21 cellular contexts compared by ENCODE assay signal in the genomic region with DNA sequence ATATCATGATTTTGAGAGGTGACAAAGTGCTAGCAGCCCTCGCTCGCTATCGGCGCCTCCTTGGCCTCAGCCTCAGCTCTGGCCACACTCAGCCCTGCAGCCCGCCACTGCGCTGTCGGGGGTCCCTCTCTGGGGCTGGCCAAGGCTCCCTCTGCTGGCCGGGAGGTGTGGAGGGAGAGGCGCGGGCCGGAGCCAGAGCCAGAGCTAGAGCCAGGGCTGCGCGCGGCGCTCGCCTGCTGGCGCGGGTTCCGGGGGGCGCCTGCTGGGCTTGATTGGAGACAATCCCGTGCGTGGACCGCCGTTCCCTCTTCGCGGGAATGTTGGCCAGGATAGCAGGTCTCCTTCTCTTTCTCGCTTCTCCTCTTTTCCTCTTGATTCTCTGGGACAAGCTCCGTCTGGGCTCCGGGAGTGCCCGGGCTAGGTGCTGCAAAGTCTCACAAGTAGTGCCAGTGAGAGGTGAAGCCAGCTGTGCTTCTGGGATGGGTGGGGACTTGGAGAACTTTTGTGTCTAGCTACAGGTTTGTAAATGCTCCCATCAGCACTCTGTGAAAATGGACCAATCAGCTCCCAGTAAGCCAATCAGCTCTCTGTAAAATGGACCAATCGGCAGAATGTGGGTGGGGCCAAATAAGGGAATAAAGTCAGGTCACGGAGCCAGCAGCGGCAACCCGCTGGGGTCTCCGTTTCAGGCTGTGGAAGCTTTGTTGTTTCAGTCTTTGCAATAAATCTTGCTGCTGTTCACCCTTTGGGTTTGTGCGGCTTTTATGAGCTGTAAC. TPM values are rescaled to one million over a fixed set of nuclear protein-coding genes. Genes with fewer than 3 reads are reported as not detected.
DNase-seq lines count a peak whose midpoint lies in the region; ATAC-seq and TF ChIP-seq lines count a peak whose summit lies in the region.
"Had no signal": no experiment of that assay in that cellular context is flagged by ENCODE, and none has a peak within 500 bp of the region (broad histone marks: within the 10 kb centered on the region; RNA-seq: fewer than 3 reads in every experiment).

No MANE protein-coding gene starts in this region.

- H3K4me1 Mint-ChIP-seq in activated naive CD4-positive, alpha-beta T cell treated with anti-CD3 and anti-CD28 coated beads, Interleukin-2, amount 10 ng/mL, durations not matched to agents 7 days and 5 days = peaks cover 13% of the 10 kb centered on the region
- H3K4me1 Mint-ChIP-seq: CD8-positive, alpha-beta memory T cell; naive thymus-derived CD8-positive, alpha-beta T cell had no signal

- in situ Hi-C loops in SK-MEL-5 (cut with HindIII; ENCODE audit: low pct_unique_long_range_greater_than_20kb, low sequenced_read_pairs) = no loop called here

- peaks cover 6 to 7% of the 10 kb centered on the region in 2 donors for H3K36me3 Mint-ChIP-seq in activated naive CD4-positive, alpha-beta T cell treated with anti-CD3 and anti-CD28 coated beads, Interleukin-2, amount 50 U/mL, for 72 hours
- H3K36me3 Mint-ChIP-seq in activated naive CD4-positive, alpha-beta T cell treated with anti-CD3 and anti-CD28 coated beads, Interleukin-2, amount 10 ng/mL, durations not matched to agents 7 days and 5 days = peaks cover 5% of the 10 kb centered on the region
- H3K36me3 Mint-ChIP-seq: IgD-negative memory B cell; stimulated activated naive B cell treated with anti-CD40 and anti-IgM and Interleukin-4, amounts not matched to agents 10 μg/mL and 1 μg/mL and 100 μg/mL, for 72 hours had no signal

- H3K36me3 ChIP-seq in upper lobe of right lung = no peaks in the 10 kb centered on the region
- H3K36me3 ChIP-seq: HAP-1, lower lobe of right lung, vagina had no signal

- DNase-seq in activated naive CD4-positive, alpha-beta T cell treated with anti-CD3 and anti-CD28 coated beads, Interleukin-2, amount 50 U/mL, for 72 hours (ENCODE audit: low spot score in 2 of 2) = no peak
- DNase-seq in activated naive CD4-positive, alpha-beta T cell treated with anti-CD3 and anti-CD28 coated beads, Interleukin-2, amount 10 ng/mL, durations not matched to agents 7 days and 5 days = no peak
- DNase-seq in SK-MEL-5 (ENCODE audit: low read depth, low spot score) (peak; percentile 50), substantia nigra (lab: John Stamatoyannopoulos, UW) (no peak), GM19240 (ENCODE audit: insufficient read length, low spot score) (no peak), upper lobe of right lung (no peak)
- DNase-seq: activated CD4-positive, alpha-beta T cell treated with anti-CD3 and anti-CD28 coated beads, Interleukin-2, amount 50 U/mL, for 48 hours; activated T-cell treated with anti-CD3 and anti-CD28 coated beads, Interleukin-2, amount 50 U/mL, for 4 hours; CD8-positive, alpha-beta memory T cell; effector memory CD4-positive, alpha-beta T cell; lower lobe of right lung; naive thymus-derived CD8-positive, alpha-beta T cell; NCI-H1092 treated with DMSO at 0.1 percent for 48 hours; NCI-H69; stimulated activated CD4-positive, alpha-beta T cell treated with anti-CD3 and anti-CD28 coated beads, Interleukin-12 subunit alpha, Interleukin-12 subunit beta, amount 100 ng/mL, for 4 hours; stimulated activated naive B cell treated with anti-CD40 and anti-IgM and Interleukin-4, amounts not matched to agents 10 μg/mL and 1 μg/mL and 100 μg/mL, for 72 hours had no signal

- H3K9me3 ChIP-seq in iPS-18c (ENCODE audit: control insufficient read depth, insufficient read depth, low read length) (no peaks in the 10 kb centered on the region), upper lobe of right lung (no peaks in the 10 kb centered on the region)
- H3K9me3 ChIP-seq: HAP-1, lower lobe of right lung, vagina had no signal

- TF ChIP-seq CTCF in upper lobe of right lung (IDR thresholded peaks at IDR 0.05) = no peak

- intact Hi-C loops in upper lobe of right lung (cut with DNase I) = no loop called here

- H3K4me1 ChIP-seq in upper lobe of right lung = no peaks in the 10 kb centered on the region
- H3K4me1 ChIP-seq: HAP-1, lower lobe of right lung, vagina had no signal

- H3K27me3 ChIP-seq in upper lobe of right lung = no peaks in the 10 kb centered on the region
- H3K27me3 ChIP-seq: vagina had no signal

- H3K27me3 Mint-ChIP-seq in activated naive CD4-positive, alpha-beta T cell treated with anti-CD3 and anti-CD28 coated beads, Interleukin-2, amount 10 ng/mL, durations not matched to agents 7 days and 5 days = no peaks in the 10 kb centered on the region
- H3K27me3 Mint-ChIP-seq: CD8-positive, alpha-beta memory T cell; IgD-negative memory B cell; naive thymus-derived CD8-positive, alpha-beta T cell; stimulated activated naive B cell treated with anti-CD40 and anti-IgM and Interleukin-4, amounts not matched to agents 10 μg/mL and 1 μg/mL and 100 μg/mL, for 72 hours had no signal

- peaks cover 4 to 7% of the 10 kb centered on the region in 2 donors for H3K9me3 Mint-ChIP-seq in activated naive CD4-positive, alpha-beta T cell treated with anti-CD3 and anti-CD28 coated beads, Interleukin-2, amount 50 U/mL, for 72 hours
- peaks cover 8% of the 10 kb centered on the region for H3K9me3 Mint-ChIP-seq in activated naive CD4-positive, alpha-beta T cell treated with anti-CD3 and anti-CD28 coated beads, Interleukin-2, amount 10 ng/mL, durations not matched to agents 7 days and 5 days
- H3K9me3 Mint-ChIP-seq: stimulated activated naive B cell treated with anti-CD40 and anti-IgM and Interleukin-4, amounts not matched to agents 10 μg/mL and 1 μg/mL and 100 μg/mL, for 72 hours had no signal

- no peak overlapping the region for H3K4me3 Mint-ChIP-seq in activated naive CD4-positive, alpha-beta T cell treated with anti-CD3 and anti-CD28 coated beads, Interleukin-2, amount 10 ng/mL, durations not matched to agents 7 days and 5 days
- H3K4me3 Mint-ChIP-seq: activated T-cell treated with anti-CD3 and anti-CD28 coated beads, Interleukin-2, amount 50 U/mL, for 4 hours; CD8-positive, alpha-beta memory T cell; IgD-negative memory B cell; naive thymus-derived CD8-positive, alpha-beta T cell; stimulated activated naive B cell treated with anti-CD40 and anti-IgM and Interleukin-4, amounts not matched to agents 10 μg/mL and 1 μg/mL and 100 μg/mL, for 72 hours had no signal

- H3K27ac Mint-ChIP-seq in activated naive CD4-positive, alpha-beta T cell treated with anti-CD3 and anti-CD28 coated beads, Interleukin-2, amount 50 U/mL, for 72 hours = no peak overlapping the region
- H3K27ac Mint-ChIP-seq in activated naive CD4-positive, alpha-beta T cell treated with anti-CD3 and anti-CD28 coated beads, Interleukin-2, amount 10 ng/mL, durations not matched to agents 7 days and 5 days = no peak overlapping the region
- H3K27ac Mint-ChIP-seq: CD8-positive, alpha-beta memory T cell; IgD-negative memory B cell; naive thymus-derived CD8-positive, alpha-beta T cell; stimulated activated naive B cell treated with anti-CD40 and anti-IgM and Interleukin-4, amounts not matched to agents 10 μg/mL and 1 μg/mL and 100 μg/mL, for 72 hours had no signal

- H3K4me3 ChIP-seq in iPS-18c (ENCODE audit: insufficient read depth, low read depth, low read length) (peak overlapping the region; percentile 50; the same call in 1 of the 2 replicates), upper lobe of right lung (no peak overlapping the region)
- H3K4me3 ChIP-seq: HAP-1, lower lobe of right lung, vagina had no signal

- ATAC-seq in activated naive CD4-positive, alpha-beta T cell treated with anti-CD3 and anti-CD28 coated beads, Interleukin-2, amount 50 U/mL, for 72 hours = peak; percentile 34 to 35
- ATAC-seq in GM18519 (IDR thresholded peaks at IDR 0.05; ENCODE audit: low FRiP score, unreplicated experiment) (no peak), upper lobe of right lung (no peak)
- ATAC-seq: activated T-cell treated with anti-CD3 and anti-CD28 coated beads, Interleukin-2, amount 50 U/mL, for 4 hours; lower lobe of right lung; naive thymus-derived CD8-positive, alpha-beta T cell had no signal

- CTCF ChIA-PET in activated naive CD4-positive, alpha-beta T cell treated with anti-CD3 and anti-CD28 coated beads, Interleukin-2, amount 10 ng/mL, durations not matched to agents 7 days and 5 days (lab: Charles Lee) = no interaction called here

- H3K27ac ChIP-seq in substantia nigra (ENCODE audit: low read depth, low read length, poor library complexity, severe bottlenecking) (peak overlapping the region; percentile 92), upper lobe of right lung (no peak overlapping the region)
- H3K27ac ChIP-seq: lower lobe of right lung, vagina had no signal

RNA-seq across cellular contexts. Expression of gene ELMO1, which starts 43.4 kb away (rescaled TPM):
- total RNA-seq in activated naive CD4-positive, alpha-beta T cell treated with anti-CD3 and anti-CD28 coated beads, Interleukin-2, amount 50 U/mL, for 72 hours = 100 to 1,000 TPM; 137 to 167 TPM
- 0.45 and 1.4 TPM in 2 replicates for total RNA-seq in SK-MEL-5 (2014; rRNA removed; shearing (Covaris generic))
- 0.60 and 1.8 TPM in 2 replicates for polyA plus RNA-seq in SK-MEL-5 (2015; cell fraction: cytosol; rRNA removed)
- 0.23 TPM in 1 of 2 replicates, not detected in the other for polyA plus RNA-seq in SK-MEL-5 (2015; cell fraction: nucleus; rRNA removed)
- 53.8 TPM for total RNA-seq in upper lobe of right lung

Comparison
In these comparisons a context has a peak if more than half of its experiments do, and no peak if none do; other contexts are left out.
1. ATAC-seq: peak in activated naive CD4-positive, alpha-beta T cell treated with anti-CD3 and anti-CD28 coated beads, Interleukin-2, amount 50 U/mL, for 72 hours (2 of 2); none in GM18519 (single experiment) and upper lobe of right lung (single experiment).
2. RNA of gene ELMO1, which starts 43.4 kb away (total RNA-seq): 137 to 167 TPM in activated naive CD4-positive, alpha-beta T cell treated with anti-CD3 and anti-CD28 coated beads, Interleukin-2, amount 50 U/mL, for 72 hours and 53.8 TPM in upper lobe of right lung (single experiment); 0.45 to 1.4 TPM in SK-MEL-5; every median in the first group is over 10 times any median in the second.